26 cellular contexts compared by ENCODE assay signal in the genomic region with DNA sequence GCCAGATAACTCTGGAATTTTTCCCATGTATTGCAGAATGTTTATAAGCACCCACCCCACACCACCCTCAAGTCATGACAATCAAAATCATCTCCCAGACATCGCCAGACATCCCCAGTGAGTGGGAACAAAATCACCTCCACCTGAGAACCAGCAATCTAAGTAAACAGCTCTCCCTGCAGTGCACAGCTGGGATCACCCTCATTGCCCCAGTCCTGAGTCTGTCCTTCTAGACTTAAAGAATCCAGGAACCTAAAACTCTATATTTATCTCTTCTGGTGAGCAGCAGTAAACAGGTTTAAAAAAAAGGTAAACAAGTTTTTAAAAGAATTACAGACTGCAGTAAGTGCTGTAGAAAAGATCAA. TPM values are rescaled to one million over a fixed set of nuclear protein-coding genes. Genes with fewer than 3 reads are reported as not detected.
"Had no signal": no experiment of that assay in that cellular context is flagged by ENCODE, and none has a peak within 500 bp of the region (broad histone marks: within the 10 kb centered on the region; RNA-seq: fewer than 3 reads in every experiment).

No MANE protein-coding gene starts in this region.

- H3K9me3 ChIP-seq: esophagus squamous epithelium, lower lobe of right lung, right lobe of liver, testis, vagina had no signal

- H3K4me3 ChIP-seq: dorsolateral prefrontal cortex, esophagus squamous epithelium, gastroesophageal sphincter, left ventricle myocardium inferior, lower lobe of right lung, psoas muscle, right lobe of liver, spleen, testis, tibial nerve, upper lobe of right lung, vagina had no signal

- H3K9me3 Mint-ChIP-seq: stimulated activated naive CD8-positive, alpha-beta T cell treated with anti-CD3 and anti-CD28 coated beads, Interleukin-15, Interleukin-2, amounts not matched to agents 100 ng/mL and 50 ng/mL, for 24 hours had no signal

- H3K27ac ChIP-seq: esophagus squamous epithelium, gastroesophageal sphincter, left ventricle myocardium inferior, lower lobe of right lung, psoas muscle, right lobe of liver, spleen, testis, tibial nerve, upper lobe of right lung, vagina had no signal

- DNase-seq: cortex of kidney; effector memory CD4-positive, alpha-beta T cell; esophagus squamous epithelium; glutamatergic neuron; immature natural killer cell; left ventricle myocardium inferior; lower lobe of right lung; natural killer cell; occipital lobe; psoas muscle; right lobe of liver; spleen; stimulated activated CD4-positive, alpha-beta T cell treated with anti-CD3 and anti-CD28 coated beads, Interleukin-15, amount 100 ng/mL, for 24 hours; stimulated activated CD4-positive, alpha-beta T cell treated with anti-CD3 and anti-CD28 coated beads, Interleukin-1b, Interleukin-23, amount 100 ng/mL, for 48 hours; stimulated activated CD4-positive, alpha-beta T cell treated with anti-CD3 and anti-CD28 coated beads, Interleukin-4, amount 100 ng/mL, for 24 hours; upper lobe of right lung had no signal

- H3K4me1 ChIP-seq: gastroesophageal sphincter, left ventricle myocardium inferior, lower lobe of right lung, psoas muscle, right lobe of liver, spleen, testis, tibial nerve, upper lobe of right lung, vagina had no signal

- H3K36me3 Mint-ChIP-seq: mesothelial cell of epicardium; stimulated activated memory B cell treated with anti-CD40 and anti-IgM and Interleukin-4, amounts not matched to agents 10 μg/mL and 1 μg/mL and 100 μg/mL, for 72 hours had no signal

- H3K27ac Mint-ChIP-seq: immature natural killer cell; memory B cell; mesothelial cell of epicardium; natural killer cell; stimulated activated memory B cell treated with anti-CD40 and anti-IgM and Interleukin-4, amounts not matched to agents 10 μg/mL and 1 μg/mL and 100 μg/mL, for 72 hours; stimulated activated naive CD8-positive, alpha-beta T cell treated with anti-CD3 and anti-CD28 coated beads, Interleukin-15, Interleukin-2, amounts not matched to agents 100 ng/mL and 50 ng/mL, for 24 hours had no signal

- H3K4me3 Mint-ChIP-seq: immature natural killer cell; memory B cell; mesothelial cell of epicardium; natural killer cell; stimulated activated memory B cell treated with anti-CD40 and anti-IgM and Interleukin-4, amounts not matched to agents 10 μg/mL and 1 μg/mL and 100 μg/mL, for 72 hours; stimulated activated naive CD8-positive, alpha-beta T cell treated with anti-CD3 and anti-CD28 coated beads, Interleukin-15, Interleukin-2, amounts not matched to agents 100 ng/mL and 50 ng/mL, for 24 hours had no signal

- H3K36me3 ChIP-seq: esophagus squamous epithelium, gastroesophageal sphincter, left ventricle myocardium inferior, lower lobe of right lung, right lobe of liver, spleen, tibial nerve, upper lobe of right lung, vagina had no signal

- ATAC-seq: gastroesophageal sphincter; lower lobe of right lung; natural killer cell; psoas muscle; right lobe of liver; stimulated activated memory B cell treated with anti-CD40 and anti-IgM and Interleukin-4, amounts not matched to agents 10 μg/mL and 1 μg/mL and 100 μg/mL, for 72 hours; upper lobe of right lung had no signal

- H3K27me3 ChIP-seq: esophagus squamous epithelium, gastroesophageal sphincter, right lobe of liver, testis, tibial nerve, upper lobe of right lung, vagina had no signal

- H3K4me1 Mint-ChIP-seq: memory B cell; mesothelial cell of epicardium; stimulated activated memory B cell treated with anti-CD40 and anti-IgM and Interleukin-4, amounts not matched to agents 10 μg/mL and 1 μg/mL and 100 μg/mL, for 72 hours had no signal

- FAIRE-seq: keratinocyte had no signal

RNA-seq across cellular contexts. Expression of gene CMKLR1, which starts 43.3 kb away (rescaled TPM):
- polyA plus RNA-seq: keratinocyte had no signal
